In the genomic region with DNA sequence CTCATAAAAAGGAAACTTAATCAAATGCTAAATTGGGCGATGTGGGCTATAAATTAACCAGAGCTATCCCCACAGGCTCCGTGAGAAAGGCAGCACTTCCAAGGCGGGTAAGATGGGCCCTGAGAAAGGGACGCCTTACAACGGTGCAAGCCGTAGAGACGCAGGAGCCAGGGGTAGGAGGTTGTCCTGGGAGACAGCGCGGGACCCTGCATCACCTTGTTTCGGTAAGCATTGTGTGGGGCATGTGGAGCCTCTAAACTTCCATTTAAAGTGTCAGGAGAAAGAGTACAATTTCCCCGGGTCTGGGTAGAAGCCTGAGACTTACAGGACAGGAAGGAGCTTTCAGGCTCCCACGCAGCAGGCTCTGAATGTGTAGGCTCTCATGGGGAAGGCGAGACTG, we compare ENCODE assay signal across 1 cellular context.
TF ChIP-seq lines count a peak whose summit lies in the region.

No MANE protein-coding gene starts in this region.

TF ChIP-seq in HepG2, 621 proteins besides CTCF, POLR2A, EP300 and RAD21:
- TF ChIP-seq KAT8 (CRISPR knock-in tag; IDR thresholded peaks at IDR 0.05) (0 out of 2 replicates have a peak, but pooled peaks have one; percentile 1), SP140L (CRISPR knock-in tag; IDR thresholded peaks at IDR 0.05; ENCODE audit: borderline replicate concordance) (no peak), HDAC1 (CRISPR knock-in tag; IDR thresholded peaks at IDR 0.05) (0 out of 2 replicates have a peak, but pooled peaks have one; percentile 11), CC2D1A (CRISPR knock-in tag; IDR thresholded peaks at IDR 0.05) (0 out of 2 replicates have a peak, but pooled peaks have one; percentile 2), FLYWCH1 (CRISPR knock-in tag; IDR thresholded peaks at IDR 0.05) (0 out of 2 replicates have a peak, but pooled peaks have one; percentile 65), ZNF501 (CRISPR knock-in tag; IDR thresholded peaks at IDR 0.05) (peak; percentile 3; the same call in 1 of the 2 replicates), CHCHD3 (CRISPR knock-in tag; IDR thresholded peaks at IDR 0.05) (no peak), ZNF292 (CRISPR knock-in tag; IDR thresholded peaks at IDR 0.05; ENCODE audit: borderline replicate concordance, low read depth) (peak; percentile 1; the same call in 1 of the 2 replicates), ZNF451 (CRISPR knock-in tag; IDR thresholded peaks at IDR 0.05) (0 out of 2 replicates have a peak, but pooled peaks have one; percentile 5), NFE2L2 (IDR thresholded peaks at IDR 0.05; ENCODE audit: low read length) (no peak)
- TF ChIP-seq, protein P1, sequence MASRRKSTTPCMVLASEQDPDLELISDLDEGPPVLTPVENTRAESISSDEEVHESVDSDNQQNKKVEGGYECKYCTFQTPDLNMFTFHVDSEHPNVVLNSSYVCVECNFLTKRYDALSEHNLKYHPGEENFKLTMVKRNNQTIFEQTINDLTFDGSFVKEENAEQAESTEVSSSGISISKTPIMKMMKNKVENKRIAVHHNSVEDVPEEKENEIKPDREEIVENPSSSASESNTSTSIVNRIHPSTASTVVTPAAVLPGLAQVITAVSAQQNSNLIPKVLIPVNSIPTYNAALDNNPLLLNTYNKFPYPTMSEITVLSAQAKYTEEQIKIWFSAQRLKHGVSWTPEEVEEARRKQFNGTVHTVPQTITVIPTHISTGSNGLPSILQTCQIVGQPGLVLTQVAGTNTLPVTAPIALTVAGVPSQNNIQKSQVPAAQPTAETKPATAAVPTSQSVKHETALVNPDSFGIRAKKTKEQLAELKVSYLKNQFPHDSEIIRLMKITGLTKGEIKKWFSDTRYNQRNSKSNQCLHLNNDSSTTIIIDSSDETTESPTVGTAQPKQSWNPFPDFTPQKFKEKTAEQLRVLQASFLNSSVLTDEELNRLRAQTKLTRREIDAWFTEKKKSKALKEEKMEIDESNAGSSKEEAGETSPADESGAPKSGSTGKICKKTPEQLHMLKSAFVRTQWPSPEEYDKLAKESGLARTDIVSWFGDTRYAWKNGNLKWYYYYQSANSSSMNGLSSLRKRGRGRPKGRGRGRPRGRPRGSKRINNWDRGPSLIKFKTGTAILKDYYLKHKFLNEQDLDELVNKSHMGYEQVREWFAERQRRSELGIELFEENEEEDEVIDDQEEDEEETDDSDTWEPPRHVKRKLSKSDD (CRISPR knock-in tag; IDR thresholded peaks at IDR 0.05; ENCODE audit: low read depth) = no peak
- TF ChIP-seq, protein P2, sequence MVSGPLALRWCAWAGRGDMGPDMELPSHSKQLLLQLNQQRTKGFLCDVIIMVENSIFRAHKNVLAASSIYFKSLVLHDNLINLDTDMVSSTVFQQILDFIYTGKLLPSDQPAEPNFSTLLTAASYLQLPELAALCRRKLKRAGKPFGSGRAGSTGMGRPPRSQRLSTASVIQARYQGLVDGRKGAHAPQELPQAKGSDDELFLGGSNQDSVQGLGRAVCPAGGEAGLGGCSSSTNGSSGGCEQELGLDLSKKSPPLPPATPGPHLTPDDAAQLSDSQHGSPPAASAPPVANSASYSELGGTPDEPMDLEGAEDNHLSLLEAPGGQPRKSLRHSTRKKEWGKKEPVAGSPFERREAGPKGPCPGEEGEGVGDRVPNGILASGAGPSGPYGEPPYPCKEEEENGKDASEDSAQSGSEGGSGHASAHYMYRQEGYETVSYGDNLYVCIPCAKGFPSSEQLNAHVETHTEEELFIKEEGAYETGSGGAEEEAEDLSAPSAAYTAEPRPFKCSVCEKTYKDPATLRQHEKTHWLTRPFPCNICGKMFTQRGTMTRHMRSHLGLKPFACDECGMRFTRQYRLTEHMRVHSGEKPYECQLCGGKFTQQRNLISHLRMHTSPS (CRISPR knock-in tag; IDR thresholded peaks at IDR 0.05; ENCODE audit: low read depth) = 0 out of 2 replicates have a peak, but pooled peaks have one; percentile 4
